ENCODE assay signal across 25 cellular contexts in genomic region chr19:23804676-23805075, GRCh38.
"Had no signal": no experiment of that assay in that cellular context is flagged by ENCODE, and none has a peak within 500 bp of the region (broad histone marks: within the 10 kb centered on the region; RNA-seq: fewer than 3 reads in every experiment).

No MANE protein-coding gene starts in this region.

- ATAC-seq: effector memory CD8-positive, alpha-beta T cell; heart right ventricle; left colon; left ventricle myocardium superior; lower lobe of right lung; naive thymus-derived CD8-positive, alpha-beta T cell; pancreas; sciatic nerve; stimulated activated effector memory CD8-positive, alpha-beta T cell treated with anti-CD3 and anti-CD28 coated beads, Interleukin-12 subunit alpha, Interleukin-12 subunit beta, amount 100 ng/mL, for 72 hours had no signal

- DNase-seq: cortex of kidney; effector memory CD8-positive, alpha-beta T cell; erythroblast; esophagus squamous epithelium; foreskin melanocyte; glutamatergic neuron; heart right ventricle; hippocampal formation; kidney glomerular epithelial cell; left colon; left ventricle myocardium superior; lower lobe of right lung; naive thymus-derived CD8-positive, alpha-beta T cell; occipital lobe; pancreas; stimulated activated CD4-positive, alpha-beta T cell treated with anti-CD3 and anti-CD28 coated beads, Interleukin-2, amount 100 ng/mL, for 24 hours; stimulated activated CD4-positive, alpha-beta T cell treated with anti-CD3 and anti-CD28 coated beads, Interleukin-4, amount 100 ng/mL, for 24 hours; stimulated activated naive CD4-positive, alpha-beta T cell treated with Interleukin-2 at 50 U/mL for 16 hours; stomach; thyroid gland; trophoblast cell had no signal

- H3K4me3 ChIP-seq: esophagus squamous epithelium, heart right ventricle, lower lobe of right lung, pancreas, right atrium auricular region, stomach, thyroid gland, vagina had no signal

- H3K36me3 ChIP-seq: lower lobe of right lung, pancreas, right atrium auricular region, thyroid gland, vagina had no signal

- H3K4me1 ChIP-seq: esophagus squamous epithelium, lower lobe of right lung, pancreas, right atrium auricular region, thyroid gland, vagina had no signal

- H3K27me3 ChIP-seq: esophagus squamous epithelium, heart right ventricle, pancreas, right atrium auricular region, stomach, thyroid gland, vagina had no signal

- H3K9me3 ChIP-seq: lower lobe of right lung, pancreas, right atrium auricular region, thyroid gland, vagina had no signal

- H3K27ac ChIP-seq: esophagus squamous epithelium, heart right ventricle, lower lobe of right lung, pancreas, right atrium auricular region, stomach, thyroid gland, vagina had no signal
